ENCODE assay signal across 10 cellular contexts in the genomic region with DNA sequence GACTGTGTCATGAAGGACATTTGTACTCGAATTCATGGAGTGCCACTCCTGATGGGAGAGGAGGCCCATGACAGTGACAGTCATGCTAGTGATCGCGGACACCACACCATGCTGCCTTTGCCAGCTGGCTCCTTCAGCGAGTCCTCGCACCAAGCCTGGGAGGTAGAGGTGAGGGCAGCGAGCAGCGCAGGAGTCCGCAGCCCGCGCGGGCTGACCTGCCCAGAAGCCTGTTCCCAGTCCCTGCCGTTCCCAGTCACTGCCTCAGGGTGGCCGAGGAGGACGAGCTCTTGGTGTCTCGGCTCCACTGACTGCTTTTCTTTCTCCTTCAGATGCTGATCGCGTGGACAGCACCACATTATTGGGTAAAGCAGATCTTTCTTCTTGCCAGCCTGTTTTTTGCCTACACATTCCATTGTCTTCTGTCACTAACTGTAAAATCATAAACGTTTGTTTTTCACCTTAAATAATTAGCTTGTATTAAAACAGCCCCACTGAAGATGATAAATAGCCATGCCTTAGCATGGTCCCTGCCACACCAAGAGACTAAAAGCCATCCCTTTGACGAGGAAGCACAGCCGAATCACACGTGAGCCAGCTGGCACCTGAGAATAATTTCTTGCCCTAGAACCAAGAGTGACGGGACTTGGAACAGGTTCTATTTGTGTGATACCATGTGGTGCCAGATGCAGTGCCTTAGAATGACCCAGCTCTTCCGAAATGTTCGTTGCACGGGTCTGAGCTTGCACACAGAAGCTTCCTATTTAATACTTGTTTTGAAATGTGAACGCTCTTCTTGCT. TPM values are rescaled to one million over a fixed set of nuclear protein-coding genes. Genes with fewer than 3 reads are reported as not detected.
A peak's percentile ranks its signal among the peaks of the same experiment; 100 is the strongest.
DNase-seq lines count a peak whose midpoint lies in the region; ATAC-seq and TF ChIP-seq lines count a peak whose summit lies in the region.
"Had no signal": no experiment of that assay in that cellular context is flagged by ENCODE, and none has a peak within 500 bp of the region (broad histone marks: within the 10 kb centered on the region; RNA-seq: fewer than 3 reads in every experiment).

No MANE protein-coding gene starts in this region.

- peak; percentile 12 for TF ChIP-seq CTCF in astrocyte of the spinal cord (IDR thresholded peaks at IDR 0.05; ENCODE audit: low read depth, low read length)

- POLR2A ChIA-PET in HEK293T (lab: Yijun Ruan, JAX), result no interaction called here

- peaks cover 3% of the 10 kb centered on the region for H3K4me1 ChIP-seq in right cardiac atrium (ENCODE audit: control insufficient read depth, insufficient read depth, low read length)
- peaks cover 52 to 71% (median 69%) of the 10 kb centered on the region in 3 donors for H3K4me1 ChIP-seq in skeletal muscle tissue (ENCODE audit: control insufficient read depth in 3 of 3, insufficient read depth in 3 of 3, low read length in 3 of 3)

- H3K27ac ChIP-seq in right cardiac atrium (ENCODE audit: low read length), result peak overlapping the region; percentile 50
- H3K27ac ChIP-seq in skeletal muscle tissue (ENCODE audit: low read depth, low read length), result peak overlapping the region; percentile 81

- H3K36me3 ChIP-seq in skeletal muscle tissue (ENCODE audit: control insufficient read depth in 3 of 3, insufficient read depth in 3 of 3, low read length in 3 of 3), result peaks cover 4 to 22% (median 15%) of the 10 kb centered on the region in 3 donors

- ATAC-seq in right cardiac atrium, result peak; percentile 77 to 86

- no peaks in the 10 kb centered on the region for H3K9me3 ChIP-seq in right cardiac atrium (ENCODE audit: control insufficient read depth, low read length)
- H3K9me3 ChIP-seq in skeletal muscle tissue (ENCODE audit: control insufficient read depth in 3 of 3, low read length in 3 of 3), result no peaks in the 10 kb centered on the region

- intact Hi-C loops in right cardiac atrium (cut with DNase I), result no loop called here

- H3K4me3 ChIP-seq in astrocyte of the spinal cord (ENCODE audit: low read depth, low read length) (no peak overlapping the region), right cardiac atrium (ENCODE audit: low read length) (no peak overlapping the region), skeletal muscle tissue (ENCODE audit: low read length in 3 of 3) (peak overlapping the region; percentile 12 to 54 (median 18))

- CTCF ChIA-PET in HEK293T (lab: Yijun Ruan, JAX), result no interaction called here

- peak overlapping the region; percentile 41 to 79 (median 48) for H3K9ac ChIP-seq in skeletal muscle tissue (ENCODE audit: low read depth in 1 of 3, low read length in 3 of 3)

- DNase-seq in HEK293T (ENCODE audit: extremely low spot score) (peak; percentile 33), astrocyte of the spinal cord (ENCODE audit: low read depth, low spot score) (no peak), right cardiac atrium (peak; percentile 71 to 92 (median 89)), NCI-H1105 (lab: John Stamatoyannopoulos, UW) (no peak), NCI-H510A treated with DMSO at 0.1 percent for 48 hours (lab: John Stamatoyannopoulos, UW) (no peak), activated T-cell treated with anti-CD3 and anti-CD28 coated beads for 4 hours (no peak)
- no peak for DNase-seq in activated naive CD4-positive, alpha-beta T cell (lab: John Stamatoyannopoulos, UW)
- DNase-seq: NCI-H1436 treated with DMSO at 0.1 percent for 48 hours had no signal

- in situ Hi-C loops in astrocyte of the spinal cord (cut with HindIII; ENCODE audit: low sequenced_read_pairs), result no loop called here

- 54% methylated on average over 26 of the region's 26 CpGs for WGBS in right cardiac atrium

- H3K27me3 ChIP-seq in right cardiac atrium (ENCODE audit: control insufficient read depth, insufficient read depth) (no peaks in the 10 kb centered on the region), skeletal muscle tissue (ENCODE audit: control insufficient read depth in 3 of 3, insufficient read depth in 3 of 3, low read length in 3 of 3) (no peaks in the 10 kb centered on the region)

TF ChIP-seq in HEK293T, 16 proteins besides CTCF, POLR2A, EP300 and RAD21:
- TF ChIP-seq ELF4 (IDR thresholded peaks at IDR 0.05) (no peak), NFRKB (IDR thresholded peaks at IDR 0.05) (no peak), TARDBP (IDR thresholded peaks at IDR 0.05) (no peak), ARNT (IDR thresholded peaks at IDR 0.05) (no peak), L3MBTL2 (conservative IDR thresholded peaks at IDR 0.05) (no peak), SUZ12 (IDR thresholded peaks at IDR 0.05) (no peak), FOXA1 (IDR thresholded peaks at IDR 0.05) (no peak)

RNA-seq across cellular contexts. Expression of a gene that starts 25.5 kb away (rescaled TPM):
- 10 to 100 TPM; 26.5 to 31.8 (median 28.4) TPM for total RNA-seq in right cardiac atrium
- polyA plus RNA-seq in right cardiac atrium, result 21.1 TPM
- 17.2 TPM for total RNA-seq in skeletal muscle tissue

RNA-seq across cellular contexts. Expression of a gene that starts 50.5 kb away (rescaled TPM):
- total RNA-seq in right cardiac atrium (not detected), skeletal muscle tissue (not detected)
- polyA plus RNA-seq in right cardiac atrium, result not detected
- total RNA-seq: fibroblast of lung had no signal
- polyA plus RNA-seq: fibroblast of lung had no signal

Comparison
In these comparisons a context has a peak if more than half of its experiments do, and no peak if none do; other contexts are left out.
1. DNase-seq: peak in HEK293T (single experiment) and right cardiac atrium (3 of 3); none in astrocyte of the spinal cord (single experiment), NCI-H1105 (single experiment), NCI-H510A treated with DMSO at 0.1 percent for 48 hours (single experiment), activated naive CD4-positive, alpha-beta T cell (0 of 4) and activated T-cell treated with anti-CD3 and anti-CD28 coated beads for 4 hours (single experiment).
2. H3K4me3 ChIP-seq: peak in skeletal muscle tissue (3 of 3); none in astrocyte of the spinal cord (single experiment) and right cardiac atrium (single experiment).